20 cellular contexts compared by ENCODE assay signal in the genomic region with DNA sequence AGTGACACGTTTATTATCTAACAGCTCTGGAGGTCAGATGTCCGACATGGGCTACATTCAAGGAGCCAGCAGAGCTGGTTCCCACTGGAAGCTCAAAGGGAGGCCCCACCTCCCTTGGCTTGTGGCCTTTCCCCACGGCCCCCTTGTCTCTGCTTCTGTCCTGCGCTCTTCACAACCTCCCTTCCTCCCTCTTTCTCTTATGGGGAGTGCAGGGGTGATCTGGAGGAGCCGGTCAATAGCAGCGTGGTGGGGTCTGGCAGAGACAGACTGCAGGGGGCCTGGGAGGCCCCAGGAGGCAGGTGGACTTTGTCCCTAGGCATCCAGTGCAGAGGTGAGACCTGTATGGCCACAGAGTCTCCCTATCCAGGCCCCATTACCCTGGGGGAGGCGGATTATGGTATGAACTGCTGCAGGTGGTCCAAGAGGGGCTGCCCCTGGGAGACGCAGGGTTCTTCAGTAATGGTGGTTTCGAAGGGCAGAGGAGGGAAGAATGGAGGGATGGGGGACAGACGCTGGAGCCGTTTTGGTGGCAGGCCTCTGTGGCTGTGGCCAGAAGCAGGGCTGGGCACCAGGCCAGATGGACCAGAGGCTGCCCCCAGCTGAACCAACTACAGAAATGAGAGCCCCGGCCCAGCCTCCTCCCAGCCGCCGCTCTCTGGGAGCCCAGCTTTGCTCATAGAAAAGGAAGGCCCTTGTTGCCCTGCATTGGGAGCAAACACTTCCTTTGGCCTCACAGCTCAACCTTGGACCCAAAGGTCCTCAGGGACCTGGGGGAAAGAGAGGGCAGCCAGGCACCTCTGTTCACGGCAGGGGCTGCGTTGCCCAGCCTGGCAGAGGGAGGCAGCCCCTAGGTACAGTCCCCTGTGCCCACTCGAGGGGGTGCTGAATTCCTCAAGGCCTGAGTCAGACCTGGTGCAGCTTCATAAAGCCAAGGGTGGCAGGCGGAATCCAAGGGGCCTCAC.
DNase-seq lines count a peak whose midpoint lies in the region; ATAC-seq lines count a peak whose summit lies in the region.
"Had no signal": no experiment of that assay in that cellular context is flagged by ENCODE, and none has a peak within 500 bp of the region (broad histone marks: within the 10 kb centered on the region; RNA-seq: fewer than 3 reads in every experiment).

No MANE protein-coding gene starts in this region.

- no peaks in the 10 kb centered on the region for H3K27me3 ChIP-seq in BLaER1 treated with 17β-estradiol and CSF1 and Interleukin-3, amounts not matched to agents 10 nM and 100 nM
- H3K27me3 ChIP-seq: right lobe of liver had no signal

- peak overlapping the region in 6 of 11 experiments; percentile 11 to 88 (median 58); a peak in 11 of 22 replicates for H3K4me2 ChIP-seq in BLaER1 treated with 17β-estradiol and CSF1 and Interleukin-3, amounts not matched to agents 10 nM and 100 nM

- H4K20me1 ChIP-seq in BLaER1 treated with 17β-estradiol and CSF1 and Interleukin-3, amounts not matched to agents 10 nM and 100 nM, result peaks cover 0 to 15% (median 0%) of the 10 kb centered on the region in 11 experiments; a peak in 4 of 22 replicates

- H3K27ac ChIP-seq in BLaER1 treated with 17β-estradiol and CSF1 and Interleukin-3, amounts not matched to agents 10 nM and 100 nM, result no peak overlapping the region
- H3K27ac ChIP-seq: GM23248, right lobe of liver had no signal

- no peak for ATAC-seq in HG02759 (IDR thresholded peaks at IDR 0.05; ENCODE audit: unreplicated experiment)
- no peak for ATAC-seq in HG03354 (IDR thresholded peaks at IDR 0.05; ENCODE audit: poor library complexity, severe bottlenecking, unreplicated experiment)

- DNase-seq in amygdala (lab: John Stamatoyannopoulos, UW) (peak in 36 of 56 donors; percentile 13 to 84 (median 40)), left kidney (ENCODE audit: low read depth, low spot score) (peak; percentile 67), pons (ENCODE audit: low spot score) (peak; percentile 64), NCI-H1694 (lab: John Stamatoyannopoulos, UW) (no peak), SHP77 treated with DMSO at 0.1 percent for 48 hours (lab: John Stamatoyannopoulos, UW) (no peak)
- DNase-seq: activated CD4-positive, alpha-beta T cell treated with anti-CD3 and anti-CD28 coated beads, Interleukin-2, amount 10 ng/mL, durations not matched to agents 7 days and 5 days; activated CD8-positive, alpha-beta memory T cell treated with anti-CD3 and anti-CD28 coated beads, Interleukin-2, amount 50 U/mL, for 4 hours; CD4-positive, alpha-beta T cell; dermis blood vessel endothelial cell; DMS153; GM23248; islet precursor cell; mesendoderm; NCI-H2171 treated with DMSO at 0.1 percent for 48 hours; NCI-H69; right lobe of liver; SIG-M5 had no signal

- H3K9ac ChIP-seq in BLaER1 treated with 17β-estradiol and CSF1 and Interleukin-3, amounts not matched to agents 10 nM and 100 nM, result no peak overlapping the region; a peak in 2 of 22 replicates
- H3K9ac ChIP-seq: GM23248 had no signal

- no peak overlapping the region for H3K4me3 ChIP-seq in BLaER1 treated with 17β-estradiol and CSF1 and Interleukin-3, amounts not matched to agents 10 nM and 100 nM
- H3K4me3 ChIP-seq: GM23248, right lobe of liver had no signal

- H3K9me3 ChIP-seq in BLaER1 treated with 17β-estradiol and CSF1 and Interleukin-3, amounts not matched to agents 10 nM and 100 nM (replicated peaks in 1 of 11), result no peaks in the 10 kb centered on the region
- H3K9me3 ChIP-seq: right lobe of liver had no signal

- H3K36me3 ChIP-seq in BLaER1 treated with 17β-estradiol and CSF1 and Interleukin-3, amounts not matched to agents 10 nM and 100 nM, result no peaks in the 10 kb centered on the region
- H3K36me3 ChIP-seq: right lobe of liver had no signal

- peaks cover 33 to 86% (median 70%) of the 10 kb centered on the region in 10 experiments for H3K4me1 ChIP-seq in BLaER1 treated with 17β-estradiol and CSF1 and Interleukin-3, amounts not matched to agents 10 nM and 100 nM
- H3K4me1 ChIP-seq: right lobe of liver had no signal

Comparison
In these comparisons a context has a peak if more than half of its experiments do, and no peak if none do; other contexts are left out.
1. DNase-seq: peak in amygdala (36 of 56), left kidney (single experiment) and pons (single experiment); none in NCI-H1694 (single experiment) and SHP77 treated with DMSO at 0.1 percent for 48 hours (single experiment).